2 cellular contexts compared by ENCODE assay signal in genomic region chr20:13744403-13744802, GRCh38.
A peak's percentile ranks its signal among the peaks of the same experiment; 100 is the strongest.
TF ChIP-seq lines count a peak whose summit lies in the region.

No MANE protein-coding gene starts in this region.

TF ChIP-seq in A549, 52 proteins besides CTCF, POLR2A, EP300 and RAD21:
- TF ChIP-seq KDM1A (IDR thresholded peaks at IDR 0.05; ENCODE audit: low read depth): no peak
- TF ChIP-seq ZSCAN20 (CRISPR knock-in tag; IDR thresholded peaks at IDR 0.05): no peak
- no peak for TF ChIP-seq EHMT2 (IDR thresholded peaks at IDR 0.05; ENCODE audit: low read depth)
- TF ChIP-seq, protein P1, sequence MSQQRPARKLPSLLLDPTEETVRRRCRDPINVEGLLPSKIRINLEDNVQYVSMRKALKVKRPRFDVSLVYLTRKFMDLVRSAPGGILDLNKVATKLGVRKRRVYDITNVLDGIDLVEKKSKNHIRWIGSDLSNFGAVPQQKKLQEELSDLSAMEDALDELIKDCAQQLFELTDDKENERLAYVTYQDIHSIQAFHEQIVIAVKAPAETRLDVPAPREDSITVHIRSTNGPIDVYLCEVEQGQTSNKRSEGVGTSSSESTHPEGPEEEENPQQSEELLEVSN (IDR thresholded peaks at IDR 0.05; ENCODE audit: borderline replicate concordance, low read depth): no peak
- no peak for TF ChIP-seq POLR2AphosphoS2 (conservative IDR thresholded peaks at IDR 0.05; ENCODE audit: low read length)
- no peak for TF ChIP-seq NFE2L2 (conservative IDR thresholded peaks at IDR 0.05; ENCODE audit: low read length)
- no peak for TF ChIP-seq SMC3 (IDR thresholded peaks at IDR 0.05)
- TF ChIP-seq, protein P2, sequence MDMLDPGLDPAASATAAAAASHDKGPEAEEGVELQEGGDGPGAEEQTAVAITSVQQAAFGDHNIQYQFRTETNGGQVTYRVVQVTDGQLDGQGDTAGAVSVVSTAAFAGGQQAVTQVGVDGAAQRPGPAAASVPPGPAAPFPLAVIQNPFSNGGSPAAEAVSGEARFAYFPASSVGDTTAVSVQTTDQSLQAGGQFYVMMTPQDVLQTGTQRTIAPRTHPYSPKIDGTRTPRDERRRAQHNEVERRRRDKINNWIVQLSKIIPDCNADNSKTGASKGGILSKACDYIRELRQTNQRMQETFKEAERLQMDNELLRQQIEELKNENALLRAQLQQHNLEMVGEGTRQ (IDR thresholded peaks at IDR 0.05): no peak
- TF ChIP-seq BHLHE40 (IDR thresholded peaks at IDR 0.05; ENCODE audit: low read depth, low read length): no peak
- no peak for TF ChIP-seq MAX (IDR thresholded peaks at IDR 0.05)
- TF ChIP-seq HDAC2 (IDR thresholded peaks at IDR 0.05): no peak
- no peak for TF ChIP-seq JUNB (IDR thresholded peaks at IDR 0.05)
- TF ChIP-seq FOXS1 (CRISPR knock-in tag; IDR thresholded peaks at IDR 0.05): no peak

TF ChIP-seq in GM12878, 131 proteins besides CTCF, POLR2A, EP300 and RAD21:
- TF ChIP-seq FOXK2 (IDR thresholded peaks at IDR 0.05) (0 out of 2 replicates have a peak, but pooled peaks have one; percentile 15), CHD4 (IDR thresholded peaks at IDR 0.05) (no peak)
